In genomic region chr2:46062637-46063412, GRCh38 we compare ENCODE assay signal across 1 cellular context.
TF ChIP-seq lines count a peak whose summit lies in the region.

No MANE protein-coding gene starts in this region.

TF ChIP-seq in H1, 55 proteins besides CTCF, POLR2A, EP300 and RAD21:
- TF ChIP-seq RBBP5 (IDR thresholded peaks at IDR 0.05; ENCODE audit: borderline replicate concordance, low read depth, low read length) (no peak), RXRA (IDR thresholded peaks at IDR 0.05; ENCODE audit: insufficient read depth, low read depth, low read length) (no peak), SIRT6 (IDR thresholded peaks at IDR 0.05; ENCODE audit: low read length) (no peak), GTF2F1 (IDR thresholded peaks at IDR 0.05; ENCODE audit: borderline replicate concordance, low read depth, low read length) (no peak), EZH2 (IDR thresholded peaks at IDR 0.05; ENCODE audit: low read depth, low read length, severe bottlenecking) (no peak), KDM5A (IDR thresholded peaks at IDR 0.05; ENCODE audit: low read length) (no peak), ATF3 (IDR thresholded peaks at IDR 0.05; ENCODE audit: insufficient read depth, low read depth, low read length) (no peak), CREB1 (IDR thresholded peaks at IDR 0.05) (no peak), SUZ12 (IDR thresholded peaks at IDR 0.05; ENCODE audit: low read length) (no peak), CEBPB (IDR thresholded peaks at IDR 0.05; ENCODE audit: low read depth, low read length) (no peak), SIX5 (IDR thresholded peaks at IDR 0.05; ENCODE audit: low read depth, low read length) (no peak)
